28 cellular contexts compared by ENCODE assay signal in genomic region chr3:8759038-8759755, GRCh38. TPM values are rescaled to one million over a fixed set of nuclear protein-coding genes. Genes with fewer than 3 reads are reported as not detected.
"Had no signal": no experiment of that assay in that cellular context is flagged by ENCODE, and none has a peak within 500 bp of the region (broad histone marks: within the 10 kb centered on the region; RNA-seq: fewer than 3 reads in every experiment).

No MANE protein-coding gene starts in this region.

- H3K9me3 ChIP-seq: esophagus muscularis mucosa, gastrocnemius medialis, sigmoid colon, upper lobe of left lung had no signal

- H3K27me3 ChIP-seq: esophagus muscularis mucosa, gastrocnemius medialis, sigmoid colon, upper lobe of left lung had no signal

- H3K27me3 Mint-ChIP-seq: activated CD4-positive, alpha-beta T cell treated with anti-CD3 and anti-CD28 coated beads, Interleukin-2, amount 10 ng/mL, durations not matched to agents 7 days and 5 days; activated naive CD8-positive, alpha-beta T cell treated with anti-CD3 and anti-CD28 coated beads, Interleukin-2, amount 50 U/mL, for 24 hours; central memory CD8-positive, alpha-beta T cell had no signal

- H3K9me3 Mint-ChIP-seq: activated CD4-positive, alpha-beta T cell treated with anti-CD3 and anti-CD28 coated beads, Interleukin-2, amount 10 ng/mL, durations not matched to agents 7 days and 5 days; activated CD8-positive, alpha-beta T cell treated with anti-CD3 and anti-CD28 coated beads for 36 hours; activated naive CD4-positive, alpha-beta T cell treated with anti-CD3 and anti-CD28 coated beads, Interleukin-2, amount 10 ng/mL, durations not matched to agents 7 days and 5 days; activated naive CD8-positive, alpha-beta T cell treated with anti-CD3 and anti-CD28 coated beads, Interleukin-2, amount 50 U/mL, for 24 hours; central memory CD8-positive, alpha-beta T cell; effector memory CD8-positive, alpha-beta T cell; mesothelial cell of epicardium; nephron had no signal

- H3K27ac ChIP-seq: esophagus muscularis mucosa, sigmoid colon, upper lobe of left lung, WERI-Rb-1 had no signal

- H3K4me3 ChIP-seq: esophagus muscularis mucosa, gastrocnemius medialis, sigmoid colon, upper lobe of left lung had no signal

- DNase-seq: activated CD4-positive, alpha-beta T cell treated with anti-CD3 and anti-CD28 coated beads, Interleukin-2, amount 10 ng/mL, durations not matched to agents 7 days and 5 days; activated CD4-positive, CD25-positive, alpha-beta regulatory T cell treated with anti-CD3 and anti-CD28 coated beads, Interleukin-2, amount 50 U/mL, for 72 hours; activated CD8-positive, alpha-beta memory T cell treated with anti-CD3 and anti-CD28 coated beads, Interleukin-2, amount 10 ng/mL, durations not matched to agents 7 days and 5 days; activated CD8-positive, alpha-beta T cell treated with anti-CD3 and anti-CD28 coated beads for 36 hours; activated effector memory CD4-positive, alpha-beta T cell treated with anti-CD3 and anti-CD28 coated beads, Interleukin-2, amount 50 U/mL, for 16 hours; activated naive CD4-positive, alpha-beta T cell treated with anti-CD3 and anti-CD28 coated beads, Interleukin-2, amount 10 ng/mL, durations not matched to agents 7 days and 5 days; activated naive CD8-positive, alpha-beta T cell treated with anti-CD3 and anti-CD28 coated beads, Interleukin-2, amount 50 U/mL, for 24 hours; activated T-cell treated with anti-CD3 and anti-CD28 coated beads for 4 hours; effector memory CD8-positive, alpha-beta T cell; gastrocnemius medialis; hippocampal formation; kidney glomerular epithelial cell; left ventricle myocardium superior; mammary epithelial cell; nucleus accumbens; sigmoid colon; stimulated activated CD4-positive, alpha-beta T cell treated with anti-CD3 and anti-CD28 coated beads, Interleukin-4, amount 100 ng/mL, for 24 hours; stimulated activated naive CD8-positive, alpha-beta T cell treated with anti-CD3 and anti-CD28 coated beads, Interleukin-15, Interleukin-2, amounts not matched to agents 100 U/mL and 50 U/mL, for 24 hours; T-helper 1 cell; upper lobe of left lung; WERI-Rb-1 had no signal

- H3K27ac Mint-ChIP-seq: activated CD4-positive, alpha-beta T cell treated with anti-CD3 and anti-CD28 coated beads, Interleukin-2, amount 10 ng/mL, durations not matched to agents 7 days and 5 days; activated CD8-positive, alpha-beta memory T cell treated with anti-CD3 and anti-CD28 coated beads, Interleukin-2, amount 10 ng/mL, durations not matched to agents 7 days and 5 days; activated CD8-positive, alpha-beta T cell treated with anti-CD3 and anti-CD28 coated beads for 36 hours; activated naive CD4-positive, alpha-beta T cell treated with anti-CD3 and anti-CD28 coated beads, Interleukin-2, amount 10 ng/mL, durations not matched to agents 7 days and 5 days; activated naive CD8-positive, alpha-beta T cell treated with anti-CD3 and anti-CD28 coated beads, Interleukin-2, amount 50 U/mL, for 24 hours; effector memory CD8-positive, alpha-beta T cell; mesothelial cell of epicardium had no signal

- H3K4me1 Mint-ChIP-seq: activated CD4-positive, alpha-beta T cell treated with anti-CD3 and anti-CD28 coated beads, Interleukin-2, amount 10 ng/mL, durations not matched to agents 7 days and 5 days; activated CD8-positive, alpha-beta memory T cell treated with anti-CD3 and anti-CD28 coated beads, Interleukin-2, amount 10 ng/mL, durations not matched to agents 7 days and 5 days; activated naive CD4-positive, alpha-beta T cell treated with anti-CD3 and anti-CD28 coated beads, Interleukin-2, amount 10 ng/mL, durations not matched to agents 7 days and 5 days; activated naive CD8-positive, alpha-beta T cell treated with anti-CD3 and anti-CD28 coated beads, Interleukin-2, amount 50 U/mL, for 24 hours; central memory CD8-positive, alpha-beta T cell; mesothelial cell of epicardium had no signal

- H3K36me3 Mint-ChIP-seq: activated CD8-positive, alpha-beta memory T cell treated with anti-CD3 and anti-CD28 coated beads, Interleukin-2, amount 10 ng/mL, durations not matched to agents 7 days and 5 days; activated naive CD4-positive, alpha-beta T cell treated with anti-CD3 and anti-CD28 coated beads, Interleukin-2, amount 10 ng/mL, durations not matched to agents 7 days and 5 days; mesothelial cell of epicardium had no signal

- H3K36me3 ChIP-seq: esophagus muscularis mucosa, gastrocnemius medialis, sigmoid colon, upper lobe of left lung, WERI-Rb-1 had no signal

- H3K4me3 Mint-ChIP-seq: activated CD4-positive, alpha-beta T cell treated with anti-CD3 and anti-CD28 coated beads, Interleukin-2, amount 10 ng/mL, durations not matched to agents 7 days and 5 days; activated CD8-positive, alpha-beta memory T cell treated with anti-CD3 and anti-CD28 coated beads, Interleukin-2, amount 10 ng/mL, durations not matched to agents 7 days and 5 days; activated CD8-positive, alpha-beta T cell treated with anti-CD3 and anti-CD28 coated beads for 36 hours; activated naive CD4-positive, alpha-beta T cell treated with anti-CD3 and anti-CD28 coated beads, Interleukin-2, amount 10 ng/mL, durations not matched to agents 7 days and 5 days; activated naive CD8-positive, alpha-beta T cell treated with anti-CD3 and anti-CD28 coated beads, Interleukin-2, amount 50 U/mL, for 24 hours; central memory CD8-positive, alpha-beta T cell; effector memory CD8-positive, alpha-beta T cell; mesothelial cell of epicardium; nephron had no signal

- H3K4me1 ChIP-seq: esophagus muscularis mucosa, sigmoid colon, upper lobe of left lung had no signal

RNA-seq across cellular contexts. Expression of gene CAV3, which starts 25.6 kb away (rescaled TPM):
- total RNA-seq: activated CD4-positive, alpha-beta T cell treated with anti-CD3 and anti-CD28 coated beads, Interleukin-2, amount 10 ng/mL, durations not matched to agents 7 days and 5 days; activated CD8-positive, alpha-beta memory T cell treated with anti-CD3 and anti-CD28 coated beads, Interleukin-2, amount 10 ng/mL, durations not matched to agents 7 days and 5 days; activated CD8-positive, alpha-beta T cell treated with anti-CD3 and anti-CD28 coated beads for 36 hours; dermis microvascular lymphatic vessel endothelial cell; esophagus muscularis mucosa; mammary epithelial cell; mesothelial cell of epicardium; renal cortical epithelial cell; sigmoid colon; subcutaneous adipose tissue had no signal
- polyA plus RNA-seq: mammary epithelial cell had no signal
